ENCODE assay signal across 41 cellular contexts in genomic region chr9:27711241-27711640, GRCh38.
"Had no signal": no experiment of that assay in that cellular context is flagged by ENCODE, and none has a peak within 500 bp of the region (broad histone marks: within the 10 kb centered on the region; RNA-seq: fewer than 3 reads in every experiment).

No MANE protein-coding gene starts in this region.

- H3K36me3 Mint-ChIP-seq: activated naive CD4-positive, alpha-beta T cell treated with anti-CD3 and anti-CD28 coated beads, Interleukin-2, amount 10 ng/mL, durations not matched to agents 7 days and 5 days; activated naive CD4-positive, alpha-beta T cell treated with anti-CD3 and anti-CD28 coated beads, Interleukin-2, amount 50 U/mL, for 24 hours; activated naive CD4-positive, alpha-beta T cell treated with anti-CD3 and anti-CD28 coated beads, Interleukin-2, amount 50 U/mL, for 72 hours; activated naive CD8-positive, alpha-beta T cell; activated naive CD8-positive, alpha-beta T cell treated with anti-CD3 and anti-CD28 coated beads for 36 hours; activated naive CD8-positive, alpha-beta T cell treated with anti-CD3 and anti-CD28 coated beads, Interleukin-2, amount 10 ng/mL, durations not matched to agents 7 days and 5 days; brain had no signal

- H3K4me1 Mint-ChIP-seq: activated naive CD4-positive, alpha-beta T cell treated with anti-CD3 and anti-CD28 coated beads, Interleukin-2, amount 10 ng/mL, durations not matched to agents 7 days and 5 days; activated naive CD4-positive, alpha-beta T cell treated with anti-CD3 and anti-CD28 coated beads, Interleukin-2, amount 50 U/mL, for 24 hours; activated naive CD8-positive, alpha-beta T cell treated with anti-CD3 and anti-CD28 coated beads for 36 hours; activated naive CD8-positive, alpha-beta T cell treated with anti-CD3 and anti-CD28 coated beads, Interleukin-2, amount 10 ng/mL, durations not matched to agents 7 days and 5 days; activated naive CD8-positive, alpha-beta T cell treated with anti-CD3 and anti-CD28 coated beads, Interleukin-2, amount 50 U/mL, for 24 hours; activated T-helper 17 cell treated with anti-CD3 and anti-CD28 coated beads, Interleukin-2, amount 50 U/mL, for 72 hours; brain; central memory CD8-positive, alpha-beta T cell had no signal

- ATAC-seq: activated naive CD4-positive, alpha-beta T cell treated with anti-CD3 and anti-CD28 coated beads, Interleukin-2, amount 50 U/mL, for 72 hours; activated naive CD8-positive, alpha-beta T cell treated with anti-CD3 and anti-CD28 coated beads, Interleukin-2, amount 50 U/mL, for 24 hours; activated T-cell treated with anti-CD3 and anti-CD28 coated beads, Interleukin-2, amount 50 U/mL, for 4 hours; activated T-cell treated with anti-CD3 and anti-CD28 coated beads, Interleukin-2, amount 50 U/mL, for 72 hours; activated T-helper 17 cell treated with anti-CD3 and anti-CD28 coated beads, Interleukin-2, amount 50 U/mL, for 72 hours; body of pancreas had no signal

- DNase-seq: activated effector memory CD4-positive, alpha-beta T cell treated with anti-CD3 and anti-CD28 coated beads, Interleukin-2, amount 50 U/mL, for 16 hours; activated effector memory CD4-positive, alpha-beta T cell treated with Interleukin-2 at 50 U/mL for 16 hours; activated gamma-delta T cell; activated gamma-delta T cell treated with Interleukin-2 at 50 U/mL for 16 hours; activated naive CD4-positive, alpha-beta T cell; activated naive CD4-positive, alpha-beta T cell treated with anti-CD3 and anti-CD28 coated beads for 36 hours; activated naive CD4-positive, alpha-beta T cell treated with anti-CD3 and anti-CD28 coated beads, Interleukin-2, amount 10 ng/mL, durations not matched to agents 7 days and 5 days; activated naive CD4-positive, alpha-beta T cell treated with anti-CD3 and anti-CD28 coated beads, Interleukin-2, amount 50 U/mL, for 16 hours; activated naive CD4-positive, alpha-beta T cell treated with Interleukin-2 at 50 U/mL for 16 hours; activated naive CD8-positive, alpha-beta T cell treated with anti-CD3 and anti-CD28 coated beads for 36 hours; activated naive CD8-positive, alpha-beta T cell treated with anti-CD3 and anti-CD28 coated beads, Interleukin-2, amount 10 ng/mL, durations not matched to agents 7 days and 5 days; activated naive CD8-positive, alpha-beta T cell treated with anti-CD3 and anti-CD28 coated beads, Interleukin-2, amount 50 U/mL, for 24 hours; activated T-cell treated with anti-CD3 and anti-CD28 coated beads for 4 hours; activated T-cell treated with anti-CD3 and anti-CD28 coated beads, Interleukin-2, amount 50 U/mL, for 1 hour; activated T-cell treated with anti-CD3 and anti-CD28 coated beads, Interleukin-2, amount 50 U/mL, for 24 hours; activated T-cell treated with anti-CD3 and anti-CD28 coated beads, Interleukin-2, amount 50 U/mL, for 4 hours; activated T-cell treated with anti-CD3 and anti-CD28 coated beads, Interleukin-2, amount 50 U/mL, for 48 hours; activated T-cell treated with anti-CD3 and anti-CD28 coated beads, Interleukin-2, amount 50 U/mL, for 72 hours; adrenal gland; amniotic stem cell; amygdala; anterior cingulate cortex; aorta; body of pancreas; brain microvascular endothelial cell; caudate nucleus; central memory CD4-positive, alpha-beta T cell; cerebellar nuclear complex had no signal

- H3K4me1 ChIP-seq: adrenal gland, ascending aorta, body of pancreas, breast epithelium had no signal

- H3K27ac Mint-ChIP-seq: activated naive CD4-positive, alpha-beta T cell treated with anti-CD3 and anti-CD28 coated beads for 36 hours; activated naive CD4-positive, alpha-beta T cell treated with anti-CD3 and anti-CD28 coated beads, Interleukin-2, amount 10 ng/mL, durations not matched to agents 7 days and 5 days; activated naive CD4-positive, alpha-beta T cell treated with anti-CD3 and anti-CD28 coated beads, Interleukin-2, amount 50 U/mL, for 24 hours; activated naive CD4-positive, alpha-beta T cell treated with anti-CD3 and anti-CD28 coated beads, Interleukin-2, amount 50 U/mL, for 72 hours; activated naive CD8-positive, alpha-beta T cell; activated naive CD8-positive, alpha-beta T cell treated with anti-CD3 and anti-CD28 coated beads for 36 hours; activated naive CD8-positive, alpha-beta T cell treated with anti-CD3 and anti-CD28 coated beads, Interleukin-2, amount 10 ng/mL, durations not matched to agents 7 days and 5 days; activated naive CD8-positive, alpha-beta T cell treated with anti-CD3 and anti-CD28 coated beads, Interleukin-2, amount 50 U/mL, for 24 hours; activated T-cell treated with anti-CD3 and anti-CD28 coated beads, Interleukin-2, amount 50 U/mL, for 24 hours; activated T-cell treated with anti-CD3 and anti-CD28 coated beads, Interleukin-2, amount 50 U/mL, for 72 hours; activated T-helper 1 cell treated with anti-CD3 and anti-CD28 coated beads, Interleukin-12 subunit alpha, Interleukin-12 subunit beta, Interleukin-2, Interleukin-4 antibody, amounts not matched to agents 30 ng/mL and 10 ng/mL and 1 ng/mL, durations not matched to agents 14 hours and 24 hours and 36 hours; activated T-helper 17 cell treated with anti-CD3 and anti-CD28 coated beads, Interleukin-2, amount 50 U/mL, for 72 hours; activated T-helper 2 cell treated with anti-CD3 and anti-CD28 coated beads, Interferon-gamma antibody, Interleukin-2, Interleukin-4, amounts not matched to agents 10 μg/mL and 5 μg/mL and 100 μg/mL, durations not matched to agents 14 hours and 24 hours and 36 hours; brain had no signal

- H3K4me3 ChIP-seq: adrenal gland, ascending aorta, body of pancreas, breast epithelium, cardiac muscle cell had no signal

- H3K36me3 ChIP-seq: adrenal gland, ascending aorta, brain microvascular endothelial cell, breast epithelium, cardiac muscle cell had no signal

- H3K9me3 Mint-ChIP-seq: activated naive CD4-positive, alpha-beta T cell treated with anti-CD3 and anti-CD28 coated beads for 36 hours; activated naive CD4-positive, alpha-beta T cell treated with anti-CD3 and anti-CD28 coated beads, Interleukin-2, amount 10 ng/mL, durations not matched to agents 7 days and 5 days; activated naive CD4-positive, alpha-beta T cell treated with anti-CD3 and anti-CD28 coated beads, Interleukin-2, amount 50 U/mL, for 24 hours; activated naive CD8-positive, alpha-beta T cell treated with anti-CD3 and anti-CD28 coated beads for 36 hours; activated naive CD8-positive, alpha-beta T cell treated with anti-CD3 and anti-CD28 coated beads, Interleukin-2, amount 10 ng/mL, durations not matched to agents 7 days and 5 days; activated T-cell treated with anti-CD3 and anti-CD28 coated beads, Interleukin-2, amount 50 U/mL, for 24 hours; activated T-cell treated with anti-CD3 and anti-CD28 coated beads, Interleukin-2, amount 50 U/mL, for 4 hours; activated T-helper 1 cell treated with anti-CD3 and anti-CD28 coated beads, Interleukin-12 subunit alpha, Interleukin-12 subunit beta, Interleukin-2, Interleukin-4 antibody, amounts not matched to agents 30 ng/mL and 10 ng/mL and 1 ng/mL, durations not matched to agents 14 hours and 24 hours and 36 hours; activated T-helper 17 cell treated with anti-CD3 and anti-CD28 coated beads, Interleukin-2, amount 50 U/mL, for 72 hours; activated T-helper 2 cell treated with anti-CD3 and anti-CD28 coated beads, Interferon-gamma antibody, Interleukin-2, Interleukin-4, amounts not matched to agents 10 μg/mL and 5 μg/mL and 100 μg/mL, durations not matched to agents 14 hours and 24 hours and 36 hours had no signal

- H3K27me3 ChIP-seq: adrenal gland, ascending aorta, body of pancreas, brain microvascular endothelial cell, breast epithelium, cardiac muscle cell had no signal

- H3K9me3 ChIP-seq: adrenal gland, body of pancreas had no signal

- H3K27ac ChIP-seq: adrenal gland, ascending aorta, body of pancreas, brain microvascular endothelial cell, breast epithelium, cardiac muscle cell had no signal

- H3K4me3 Mint-ChIP-seq: activated naive CD4-positive, alpha-beta T cell treated with anti-CD3 and anti-CD28 coated beads for 36 hours; activated naive CD4-positive, alpha-beta T cell treated with anti-CD3 and anti-CD28 coated beads, Interleukin-2, amount 10 ng/mL, durations not matched to agents 7 days and 5 days; activated naive CD4-positive, alpha-beta T cell treated with anti-CD3 and anti-CD28 coated beads, Interleukin-2, amount 50 U/mL, for 24 hours; activated naive CD8-positive, alpha-beta T cell; activated naive CD8-positive, alpha-beta T cell treated with anti-CD3 and anti-CD28 coated beads for 36 hours; activated naive CD8-positive, alpha-beta T cell treated with anti-CD3 and anti-CD28 coated beads, Interleukin-2, amount 10 ng/mL, durations not matched to agents 7 days and 5 days; activated naive CD8-positive, alpha-beta T cell treated with anti-CD3 and anti-CD28 coated beads, Interleukin-2, amount 50 U/mL, for 24 hours; activated T-cell treated with anti-CD3 and anti-CD28 coated beads, Interleukin-2, amount 50 U/mL, for 24 hours; activated T-cell treated with anti-CD3 and anti-CD28 coated beads, Interleukin-2, amount 50 U/mL, for 4 hours; activated T-cell treated with anti-CD3 and anti-CD28 coated beads, Interleukin-2, amount 50 U/mL, for 72 hours; activated T-helper 1 cell treated with anti-CD3 and anti-CD28 coated beads, Interleukin-12 subunit alpha, Interleukin-12 subunit beta, Interleukin-2, Interleukin-4 antibody, amounts not matched to agents 30 ng/mL and 10 ng/mL and 1 ng/mL, durations not matched to agents 14 hours and 24 hours and 36 hours; activated T-helper 17 cell treated with anti-CD3 and anti-CD28 coated beads, Interleukin-2, amount 50 U/mL, for 72 hours; brain; central memory CD8-positive, alpha-beta T cell had no signal

- FAIRE-seq: astrocyte, bronchial epithelial cell had no signal
